In the genomic region with DNA sequence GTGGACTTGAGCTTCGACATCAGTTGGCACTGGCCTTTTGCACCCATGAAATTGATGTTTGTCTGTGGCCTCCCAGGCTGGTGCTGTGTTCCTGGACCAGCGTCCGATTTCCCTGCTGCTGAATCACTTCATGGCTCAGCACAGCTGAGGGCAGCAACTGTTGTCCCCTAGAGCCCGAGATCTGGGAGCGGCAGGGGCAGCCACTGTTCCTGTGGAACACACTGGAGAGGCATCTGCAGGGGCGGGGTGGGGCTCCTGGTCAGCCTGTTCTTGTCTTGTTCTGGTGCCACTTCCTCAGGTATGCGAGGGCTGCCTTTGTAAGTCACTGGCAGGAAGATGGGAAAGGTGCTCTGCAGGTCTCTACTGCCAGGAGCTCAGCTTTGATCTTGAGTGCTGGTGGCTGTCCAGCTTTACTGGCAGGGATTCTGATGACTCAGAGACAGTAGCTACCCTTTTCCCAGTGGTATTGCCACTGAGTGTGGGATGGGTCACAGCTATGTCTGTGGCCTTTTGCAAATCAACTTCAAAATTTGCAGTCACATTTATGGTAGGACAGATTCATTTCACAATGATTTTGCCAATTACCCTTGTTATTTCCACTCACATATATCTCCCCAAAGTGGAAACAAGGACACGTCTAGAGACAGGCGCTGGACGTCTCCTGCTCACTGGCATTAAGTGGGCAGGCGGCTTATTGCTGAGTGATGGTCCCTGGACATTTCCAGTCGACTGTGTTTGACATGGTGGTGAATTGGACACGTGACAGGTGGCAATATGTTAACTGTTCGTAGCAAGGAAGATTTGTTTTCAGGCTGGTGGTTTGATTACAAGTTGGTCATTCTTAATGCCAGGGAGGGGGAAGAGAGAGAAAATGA, we compare ENCODE assay signal across 9 cellular contexts. TPM values are rescaled to one million over a fixed set of nuclear protein-coding genes. Genes with fewer than 3 reads are reported as not detected.
DNase-seq lines count a peak whose midpoint lies in the region; ATAC-seq, FAIRE-seq and TF ChIP-seq lines count a peak whose summit lies in the region.
"Had no signal": no experiment of that assay in that cellular context is flagged by ENCODE, and none has a peak within 500 bp of the region (broad histone marks: within the 10 kb centered on the region; RNA-seq: fewer than 3 reads in every experiment).

No MANE protein-coding gene starts in this region.

- H3K9ac ChIP-seq in endothelial cell of umbilical vein (replicated peaks; ENCODE audit: extremely low read depth, insufficient read depth, low read length) = no peak overlapping the region

- TF ChIP-seq CTCF in endothelial cell of umbilical vein (IDR thresholded peaks at IDR 0.05; ENCODE audit: extremely low read depth in 1 of 2, insufficient read depth in 1 of 2, low read depth in 1 of 2, low read length in 2 of 2) = no peak
- no peak for TF ChIP-seq CTCF in osteoblast (IDR thresholded peaks at IDR 0.05; ENCODE audit: extremely low read depth, low read depth, low read length)

- H3K4me3 ChIP-seq in endothelial cell of umbilical vein (replicated peaks in 1 of 3; ENCODE audit: insufficient read depth in 1 of 3, low read depth in 1 of 3, low read length in 3 of 3) (no peak overlapping the region), osteoblast (ENCODE audit: insufficient read depth, low read length) (no peak overlapping the region)

- H3K4me1 ChIP-seq in endothelial cell of umbilical vein (ENCODE audit: control insufficient read depth, extremely low read depth, insufficient read depth, low read length) (peaks cover 7% of the 10 kb centered on the region), osteoblast (ENCODE audit: insufficient read depth, low read length) (peaks cover 10% of the 10 kb centered on the region)

- no peaks in the 10 kb centered on the region for H3K27me3 ChIP-seq in endothelial cell of umbilical vein (ENCODE audit: control insufficient read depth in 2 of 2, insufficient read depth in 2 of 2, low read length in 2 of 2)
- no peaks in the 10 kb centered on the region for H3K27me3 ChIP-seq in osteoblast (ENCODE audit: insufficient read depth, low read length)

- POLR2A ChIA-PET in endothelial cell of umbilical vein (lab: Charles Lee) = no interaction called here

- TF ChIP-seq POLR2A in endothelial cell of umbilical vein (IDR thresholded peaks at IDR 0.05; ENCODE audit: low read depth, low read length) = no peak

- BruUV-seq in endothelial cell of umbilical vein (replicated peaks; lab: Mats Ljungman, UMichigan) = no TSS peak

- H4K20me1 ChIP-seq in endothelial cell of umbilical vein (replicated peaks; ENCODE audit: control insufficient read depth, extremely low read depth, insufficient read depth, low read length) = no peaks in the 10 kb centered on the region
- peaks cover 78% of the 10 kb centered on the region for H4K20me1 ChIP-seq in osteoblast (ENCODE audit: insufficient read depth, low read length)

- H3K36me3 ChIP-seq in endothelial cell of umbilical vein (ENCODE audit: control insufficient read depth in 2 of 2, extremely low read depth in 1 of 2, insufficient read depth in 2 of 2, low read length in 2 of 2) = peaks cover 0 to 10% of the 10 kb centered on the region in 2 experiments
- peaks cover 8% of the 10 kb centered on the region for H3K36me3 ChIP-seq in osteoblast (ENCODE audit: insufficient read depth, low read length)

- intact Hi-C loops in endothelial cell of umbilical vein (cut with micrococcal nuclease) = no loop called here

- no peak for ATAC-seq in GM21447 (IDR thresholded peaks at IDR 0.05; ENCODE audit: unreplicated experiment)
- ATAC-seq in HG03432 (IDR thresholded peaks at IDR 0.05; ENCODE audit: unreplicated experiment) = no peak

- CTCF ChIA-PET in endothelial cell of umbilical vein (lab: Charles Lee) = interaction anchor here (0.9 kb wide), 1 partner anchor 12 kb away, joined by 3 read pairs; no protein-coding TSS in a partner anchor

- DNase-seq in ELR (ENCODE audit: low read depth) (peak; percentile 36), NCI-H69 (lab: John Stamatoyannopoulos, UW) (peak; percentile 49), endothelial cell of umbilical vein (ENCODE audit: low read depth, low spot score) (no peak), osteoblast (ENCODE audit: insufficient read length, low spot score, missing footprints) (peak; percentile 91), kidney glomerular epithelial cell (lab: John Stamatoyannopoulos, UW) (no peak), OCI-M2 (lab: John Stamatoyannopoulos, UW; ENCODE audit: unreplicated experiment) (no peak)
- DNase-seq: activated T-cell treated with anti-CD3 and anti-CD28 coated beads, Interleukin-2, amount 50 U/mL, for 1 hour had no signal

- H2AFZ ChIP-seq in endothelial cell of umbilical vein (ENCODE audit: low read depth, low read length) (no peak overlapping the region), osteoblast (ENCODE audit: low read length) (no peak overlapping the region)

- dilution Hi-C loops in endothelial cell of umbilical vein (cut with MboI; ENCODE audit: extremely low pct_ligation_motif_present, low sequenced_read_pairs) = no loop called here

- H3K4me2 ChIP-seq in endothelial cell of umbilical vein (ENCODE audit: insufficient read depth, low read length) = no peak overlapping the region
- H3K4me2 ChIP-seq in osteoblast (ENCODE audit: insufficient read depth, low read length) = no peak overlapping the region

- H3K79me2 ChIP-seq in endothelial cell of umbilical vein (ENCODE audit: control insufficient read depth, insufficient read depth, low read length) (peaks cover 55% of the 10 kb centered on the region), osteoblast (ENCODE audit: insufficient read depth, low read length) (peaks cover 78% of the 10 kb centered on the region)

- no peak overlapping the region for H3K27ac ChIP-seq in endothelial cell of umbilical vein (ENCODE audit: insufficient read depth, low read depth, low read length)
- H3K27ac ChIP-seq in osteoblast (ENCODE audit: low read depth, low read length) = no peak overlapping the region

- H3K9me1 ChIP-seq in endothelial cell of umbilical vein (replicated peaks; ENCODE audit: control insufficient read depth, extremely low read depth, insufficient read depth, low read length) = no peaks in the 10 kb centered on the region

- H3K9me3 ChIP-seq in endothelial cell of umbilical vein (replicated peaks; ENCODE audit: control insufficient read depth, insufficient read depth, low read length) = no peaks in the 10 kb centered on the region
- H3K9me3 ChIP-seq in osteoblast (ENCODE audit: low read depth, low read length) = no peaks in the 10 kb centered on the region

- peak; percentile 44 for FAIRE-seq in endothelial cell of umbilical vein (lab: Jason Lieb, UNC)

TF ChIP-seq in endothelial cell of umbilical vein, 7 proteins besides CTCF, POLR2A, EP300 and RAD21:
- TF ChIP-seq FOS (IDR thresholded peaks at IDR 0.05; ENCODE audit: borderline replicate concordance, insufficient read depth, low read length) (peak; percentile 6), JUN (IDR thresholded peaks at IDR 0.05; ENCODE audit: borderline replicate concordance, insufficient read depth, insufficient read length, low read depth) (no peak)

RNA-seq across cellular contexts. Expression of gene AGPAT3, which starts 15.3 kb away (rescaled TPM):
- total RNA-seq in endothelial cell of umbilical vein = 71.8 and 76.7 TPM in 2 replicates
- polyA plus RNA-seq in endothelial cell of umbilical vein = 36.8 and 39.9 TPM in 2 replicates
- 36.0 and 40.6 TPM in 2 replicates for polyA plus RNA-seq in endothelial cell of umbilical vein (2011; cell fraction: cytosol; rRNA removed)
- 49.1 TPM in 2 replicates for polyA plus RNA-seq in endothelial cell of umbilical vein (2011; cell fraction: nucleus; rRNA removed)
- polyA plus RNA-seq in endothelial cell of umbilical vein (2012) = 40.4 and 48.5 TPM in 2 replicates
- 83.5 and 100 TPM in 2 replicates for polyA minus RNA-seq in endothelial cell of umbilical vein
- polyA minus RNA-seq in endothelial cell of umbilical vein (2011; cell fraction: cytosol; rRNA and poly(A)+ RNA removed) = 18.7 TPM
- polyA minus RNA-seq in endothelial cell of umbilical vein (2011; cell fraction: nucleus; rRNA and poly(A)+ RNA removed) = 36.3 and 37.6 TPM in 2 replicates
- total RNA-seq in osteoblast = 37.4 and 47.4 TPM in 2 replicates

Comparison
In these comparisons a context has a peak if more than half of its experiments do, and no peak if none do; other contexts are left out.
1. DNase-seq: peak in ELR (single experiment), NCI-H69 (single experiment) and osteoblast (single experiment); none in endothelial cell of umbilical vein (single experiment), kidney glomerular epithelial cell (single experiment) and OCI-M2 (single experiment).